ENCODE assay signal across 35 cellular contexts in the genomic region with DNA sequence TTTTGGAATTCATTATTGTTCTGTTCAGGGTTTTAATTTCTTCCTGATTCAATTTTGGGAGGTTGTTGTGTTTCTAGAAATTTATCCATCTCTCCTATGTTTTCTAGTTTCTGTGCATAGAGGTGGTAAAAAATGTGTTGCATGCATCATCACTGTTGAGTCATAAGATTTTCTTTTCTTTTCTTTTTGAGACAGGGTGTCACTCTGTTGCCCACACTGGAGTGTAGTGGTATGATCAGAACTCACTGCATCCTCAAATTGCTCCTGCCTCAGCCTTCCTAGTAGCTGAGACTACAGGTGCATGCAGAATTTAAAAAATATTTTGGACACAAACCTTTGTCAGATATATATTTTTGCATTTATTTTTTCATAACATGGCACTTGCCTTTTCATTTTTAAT.
"Had no signal": no experiment of that assay in that cellular context is flagged by ENCODE, and none has a peak within 500 bp of the region (broad histone marks: within the 10 kb centered on the region; RNA-seq: fewer than 3 reads in every experiment).

No MANE protein-coding gene starts in this region.

- H3K4me3 Mint-ChIP-seq: activated CD4-positive, alpha-beta memory T cell treated with anti-CD3 and anti-CD28 coated beads for 36 hours; activated CD8-positive, alpha-beta memory T cell treated with anti-CD3 and anti-CD28 coated beads, Interleukin-2, amount 10 ng/mL, durations not matched to agents 7 days and 5 days; activated CD8-positive, alpha-beta T cell treated with anti-CD3 and anti-CD28 coated beads, Interleukin-2, amount 10 ng/mL, durations not matched to agents 7 days and 5 days; activated naive CD4-positive, alpha-beta T cell treated with anti-CD3 and anti-CD28 coated beads for 36 hours; activated naive CD4-positive, alpha-beta T cell treated with anti-CD3 and anti-CD28 coated beads, Interleukin-2, amount 50 U/mL, for 24 hours; activated naive CD8-positive, alpha-beta T cell treated with anti-CD3 and anti-CD28 coated beads for 36 hours; activated naive CD8-positive, alpha-beta T cell treated with anti-CD3 and anti-CD28 coated beads, Interleukin-2, amount 50 U/mL, for 24 hours; activated T-helper 1 cell treated with anti-CD3 and anti-CD28 coated beads, Interleukin-12 subunit alpha, Interleukin-12 subunit beta, Interleukin-2, Interleukin-4 antibody, amounts not matched to agents 30 ng/mL and 10 ng/mL and 1 ng/mL, durations not matched to agents 14 hours and 24 hours and 36 hours; dendritic cell treated with granulocyte-macrophage colony-stimulating factor and Interleukin-4, amounts not matched to agents 40 ng/mL and 50 ng/mL, for 4 days; endodermal cell; WTC11 had no signal

- H3K27me3 ChIP-seq: adrenal gland, body of pancreas, cardiac muscle cell, colonic mucosa, dorsolateral prefrontal cortex, esophagus muscularis mucosa, gastroesophageal sphincter, heart right ventricle had no signal

- DNase-seq: activated CD4-positive, alpha-beta memory T cell treated with anti-CD3 and anti-CD28 coated beads for 36 hours; activated CD4-positive, alpha-beta T cell treated with anti-CD3 and anti-CD28 coated beads for 1 hour; activated CD4-positive, alpha-beta T cell treated with anti-CD3 and anti-CD28 coated beads for 48 hours; activated CD8-positive, alpha-beta memory T cell treated with anti-CD3 and anti-CD28 coated beads, Interleukin-2, amount 10 ng/mL, durations not matched to agents 7 days and 5 days; activated CD8-positive, alpha-beta memory T cell treated with anti-CD3 and anti-CD28 coated beads, Interleukin-2, amount 50 U/mL, for 4 hours; activated CD8-positive, alpha-beta T cell treated with anti-CD3 and anti-CD28 coated beads, Interleukin-2, amount 10 ng/mL, durations not matched to agents 7 days and 5 days; activated effector memory CD4-positive, alpha-beta T cell treated with anti-CD3 and anti-CD28 coated beads, Interleukin-2, amount 50 U/mL, for 16 hours; activated naive CD4-positive, alpha-beta T cell treated with anti-CD3 and anti-CD28 coated beads for 36 hours; activated naive CD8-positive, alpha-beta T cell treated with anti-CD3 and anti-CD28 coated beads for 36 hours; activated naive CD8-positive, alpha-beta T cell treated with anti-CD3 and anti-CD28 coated beads, Interleukin-2, amount 50 U/mL, for 24 hours; activated T-cell treated with anti-CD3 and anti-CD28 coated beads, Interleukin-2, amount 50 U/mL, for 1 hour; activated T-cell treated with anti-CD3 and anti-CD28 coated beads, Interleukin-2, amount 50 U/mL, for 48 hours; adrenal gland; amygdala; aorta; body of pancreas; central memory CD4-positive, alpha-beta T cell; cerebellar nuclear complex; colonic mucosa; dorsolateral prefrontal cortex; effector memory CD4-positive, alpha-beta T cell; endodermal cell; erythroblast; foreskin melanocyte; heart right ventricle; T-helper 2 cell had no signal

- H3K27ac ChIP-seq: adrenal gland, body of pancreas, cardiac muscle cell, colonic mucosa, dorsolateral prefrontal cortex, esophagus muscularis mucosa, gastroesophageal sphincter, heart right ventricle, VCaP had no signal

- H3K27ac Mint-ChIP-seq: activated CD4-positive, alpha-beta memory T cell treated with anti-CD3 and anti-CD28 coated beads for 36 hours; activated CD8-positive, alpha-beta memory T cell treated with anti-CD3 and anti-CD28 coated beads, Interleukin-2, amount 10 ng/mL, durations not matched to agents 7 days and 5 days; activated CD8-positive, alpha-beta T cell treated with anti-CD3 and anti-CD28 coated beads, Interleukin-2, amount 10 ng/mL, durations not matched to agents 7 days and 5 days; activated naive CD4-positive, alpha-beta T cell treated with anti-CD3 and anti-CD28 coated beads for 36 hours; activated naive CD4-positive, alpha-beta T cell treated with anti-CD3 and anti-CD28 coated beads, Interleukin-2, amount 50 U/mL, for 24 hours; activated naive CD8-positive, alpha-beta T cell treated with anti-CD3 and anti-CD28 coated beads for 36 hours; activated naive CD8-positive, alpha-beta T cell treated with anti-CD3 and anti-CD28 coated beads, Interleukin-2, amount 50 U/mL, for 24 hours; activated T-helper 1 cell treated with anti-CD3 and anti-CD28 coated beads, Interleukin-12 subunit alpha, Interleukin-12 subunit beta, Interleukin-2, Interleukin-4 antibody, amounts not matched to agents 30 ng/mL and 10 ng/mL and 1 ng/mL, durations not matched to agents 14 hours and 24 hours and 36 hours; activated T-helper 2 cell treated with anti-CD3 and anti-CD28 coated beads, Interferon-gamma antibody, Interleukin-2, Interleukin-4, amounts not matched to agents 10 μg/mL and 5 μg/mL and 100 μg/mL, durations not matched to agents 14 hours and 24 hours and 36 hours; dendritic cell treated with granulocyte-macrophage colony-stimulating factor and Interleukin-4, amounts not matched to agents 40 ng/mL and 50 ng/mL, for 4 days; endodermal cell; WTC11 had no signal

- H3K9me3 Mint-ChIP-seq: activated CD4-positive, alpha-beta memory T cell treated with anti-CD3 and anti-CD28 coated beads for 36 hours; activated naive CD4-positive, alpha-beta T cell treated with anti-CD3 and anti-CD28 coated beads for 36 hours; activated naive CD4-positive, alpha-beta T cell treated with anti-CD3 and anti-CD28 coated beads, Interleukin-2, amount 50 U/mL, for 24 hours; activated naive CD8-positive, alpha-beta T cell treated with anti-CD3 and anti-CD28 coated beads for 36 hours; activated T-helper 1 cell treated with anti-CD3 and anti-CD28 coated beads, Interleukin-12 subunit alpha, Interleukin-12 subunit beta, Interleukin-2, Interleukin-4 antibody, amounts not matched to agents 30 ng/mL and 10 ng/mL and 1 ng/mL, durations not matched to agents 14 hours and 24 hours and 36 hours; activated T-helper 2 cell treated with anti-CD3 and anti-CD28 coated beads, Interferon-gamma antibody, Interleukin-2, Interleukin-4, amounts not matched to agents 10 μg/mL and 5 μg/mL and 100 μg/mL, durations not matched to agents 14 hours and 24 hours and 36 hours; dendritic cell treated with granulocyte-macrophage colony-stimulating factor and Interleukin-4, amounts not matched to agents 40 ng/mL and 50 ng/mL, for 4 days; endodermal cell; WTC11 had no signal

- H3K27me3 Mint-ChIP-seq: activated CD4-positive, alpha-beta memory T cell treated with anti-CD3 and anti-CD28 coated beads for 36 hours; activated CD8-positive, alpha-beta memory T cell treated with anti-CD3 and anti-CD28 coated beads, Interleukin-2, amount 10 ng/mL, durations not matched to agents 7 days and 5 days; activated naive CD4-positive, alpha-beta T cell treated with anti-CD3 and anti-CD28 coated beads, Interleukin-2, amount 50 U/mL, for 24 hours; activated naive CD8-positive, alpha-beta T cell treated with anti-CD3 and anti-CD28 coated beads for 36 hours; activated naive CD8-positive, alpha-beta T cell treated with anti-CD3 and anti-CD28 coated beads, Interleukin-2, amount 50 U/mL, for 24 hours; dendritic cell treated with granulocyte-macrophage colony-stimulating factor and Interleukin-4, amounts not matched to agents 40 ng/mL and 50 ng/mL, for 4 days had no signal

- ATAC-seq: activated CD8-positive, alpha-beta memory T cell treated with anti-CD3 and anti-CD28 coated beads, Interleukin-2, amount 10 ng/mL, durations not matched to agents 7 days and 5 days; activated CD8-positive, alpha-beta T cell treated with anti-CD3 and anti-CD28 coated beads, Interleukin-2, amount 10 ng/mL, durations not matched to agents 7 days and 5 days; activated naive CD8-positive, alpha-beta T cell treated with anti-CD3 and anti-CD28 coated beads, Interleukin-2, amount 50 U/mL, for 24 hours; body of pancreas; gastroesophageal sphincter; heart right ventricle; WTC11 had no signal

- H3K4me1 Mint-ChIP-seq: endodermal cell, WTC11 had no signal

- H3K4me1 ChIP-seq: adrenal gland, body of pancreas, colonic mucosa had no signal
